8 cellular contexts compared by ENCODE assay signal in the genomic region with DNA sequence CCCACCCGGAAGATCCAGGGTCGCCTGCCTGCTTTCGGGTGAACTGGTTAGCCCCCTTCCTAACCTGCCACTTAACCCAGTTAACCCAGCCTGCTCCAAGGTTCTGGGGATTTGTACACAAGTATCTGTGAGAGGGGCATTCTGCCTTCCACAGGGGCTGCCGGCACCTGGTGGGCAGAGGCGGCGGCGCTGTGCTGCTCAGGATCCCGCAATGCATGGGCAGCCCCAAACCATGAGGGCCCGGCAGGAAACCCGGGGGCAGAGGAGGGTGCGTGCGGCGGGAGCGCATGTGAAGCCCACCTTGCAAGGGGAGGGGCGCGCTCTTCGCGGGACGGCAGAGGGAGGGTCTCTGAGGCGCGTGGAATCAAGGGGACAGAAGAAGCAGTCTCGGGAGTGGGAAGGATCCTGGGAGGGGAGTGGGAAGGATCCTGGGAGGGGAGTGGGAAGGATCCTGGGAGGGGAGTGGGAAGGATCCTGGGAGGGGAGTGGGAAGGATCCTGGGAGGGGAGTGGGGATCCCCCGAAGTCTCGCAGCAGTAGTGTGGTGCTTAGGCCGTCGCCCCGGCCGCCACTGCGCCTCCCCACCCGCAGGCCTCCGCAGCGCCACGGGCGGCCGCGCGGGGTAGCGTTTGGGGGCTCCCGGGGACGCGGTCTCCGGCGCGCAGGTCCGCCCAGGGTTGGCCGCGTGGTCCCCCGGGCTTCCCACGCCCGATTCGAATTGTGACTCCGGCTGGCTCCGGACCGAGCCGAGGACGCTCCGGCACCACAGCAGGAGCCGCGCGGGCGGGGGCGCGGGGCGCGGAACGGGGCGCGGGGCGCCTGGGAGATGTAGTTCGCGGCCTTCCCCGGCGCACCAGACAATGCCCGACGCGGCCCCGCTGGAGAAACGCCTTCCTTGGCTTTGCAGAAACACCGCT. TPM values are rescaled to one million over a fixed set of nuclear protein-coding genes. Genes with fewer than 3 reads are reported as not detected.
DNase-seq lines count a peak whose midpoint lies in the region; ATAC-seq and TF ChIP-seq lines count a peak whose summit lies in the region.

No MANE protein-coding gene starts in this region.

- H3K27me3 ChIP-seq in Karpas-422 (ENCODE audit: low read length), result no peaks in the 10 kb centered on the region

- peaks cover 17% of the 10 kb centered on the region for H4K20me1 ChIP-seq in Karpas-422 (ENCODE audit: insufficient read depth, low read depth, low read length)

- peak overlapping the region; percentile 65 for H3K9ac ChIP-seq in Karpas-422 (ENCODE audit: low read length)

- H3K27ac ChIP-seq in Karpas-422 (ENCODE audit: low read length), result no peak overlapping the region

- peak; percentile 87 for ATAC-seq in T-helper 17 cell
- no peak for ATAC-seq in GM18873 (IDR thresholded peaks at IDR 0.05; ENCODE audit: low FRiP score, unreplicated experiment)

- peaks cover 22% of the 10 kb centered on the region for H3K27me3 Mint-ChIP-seq in T-helper 17 cell

- H3K79me2 ChIP-seq in Karpas-422 (ENCODE audit: low read length), result peaks cover 3% of the 10 kb centered on the region; the same call in 1 of the 2 replicates

- H3K4me3 Mint-ChIP-seq in T-helper 17 cell, result peak overlapping the region; percentile 81

- H3K4me1 Mint-ChIP-seq in T-helper 17 cell, result peaks cover 4% of the 10 kb centered on the region

- peak; percentile 49 for TF ChIP-seq CTCF in astrocyte of the cerebellum (IDR thresholded peaks at IDR 0.05; ENCODE audit: low read depth, low read length, missing control alignments)

- H3K4me1 ChIP-seq in Karpas-422 (ENCODE audit: low read length), result peaks cover 21% of the 10 kb centered on the region

- in situ Hi-C loops in GM18951 (cut with MboI; ENCODE audit: low sequenced_read_pairs, unreplicated experiment) (no loop called here), astrocyte of the cerebellum (cut with HindIII; ENCODE audit: low sequenced_read_pairs) (no loop called here)

- H3K4me3 ChIP-seq in Karpas-422 (ENCODE audit: low read length) (peak overlapping the region; percentile 60; the same call in 1 of the 2 replicates), astrocyte of the cerebellum (ENCODE audit: low read depth, low read length) (peak overlapping the region; percentile 39)

- DNase-seq in AG08395 (ENCODE audit: low spot score), result peak; percentile 78
- DNase-seq in Karpas-422, result peak; percentile 84
- peak; percentile 49 to 58 (median 52) for DNase-seq in T-helper 17 cell
- DNase-seq in astrocyte of the cerebellum (ENCODE audit: low read depth), result peak; percentile 8
- peak in 45 of 51 donors; percentile 20 to 86 (median 69) for DNase-seq in hypothalamus (lab: John Stamatoyannopoulos, UW)
- peak; percentile 10 for DNase-seq in renal cortical epithelial cell (ENCODE audit: low read depth)

- H3K9me2 ChIP-seq in Karpas-422 (replicated peaks; ENCODE audit: insufficient read depth, low read length), result no peaks in the 10 kb centered on the region

- H3K4me2 ChIP-seq in Karpas-422 (ENCODE audit: low read depth, low read length, poor library complexity, severe bottlenecking), result peak overlapping the region; percentile 71

- peak overlapping the region; percentile 46; the same call in 1 of the 2 replicates for H2AFZ ChIP-seq in Karpas-422 (ENCODE audit: low read length)

- TF ChIP-seq POLR2A in GM18951 (IDR thresholded peaks at IDR 0.05; ENCODE audit: extremely low read depth, insufficient read depth, insufficient read length), result peak; percentile 35

- H3K36me3 ChIP-seq in Karpas-422 (ENCODE audit: insufficient read depth, low read length), result no peaks in the 10 kb centered on the region

- H3K9me3 ChIP-seq in Karpas-422 (ENCODE audit: low read length), result no peaks in the 10 kb centered on the region
- H3K9me3 ChIP-seq in T-helper 17 cell (ENCODE audit: control insufficient read depth, low read length, poor library complexity, severe bottlenecking), result no peaks in the 10 kb centered on the region

- H3K36me3 Mint-ChIP-seq in T-helper 17 cell (ENCODE audit: low read depth), result peaks cover 5% of the 10 kb centered on the region

- no peak overlapping the region for H3K27ac Mint-ChIP-seq in T-helper 17 cell

RNA-seq across cellular contexts. Expression of a gene that starts 4.9 kb away (rescaled TPM):
- total RNA-seq in Karpas-422 (2014; rRNA removed; shearing (Covaris generic); ENCODE audit: low replicate concordance), result 94.6 and 204 TPM in 2 replicates
- total RNA-seq in T-helper 17 cell, result 10 to 100 TPM; 99.0 to 99.7 TPM
- 14.6 and 47.3 TPM in 2 replicates for total RNA-seq in renal cortical epithelial cell

RNA-seq across cellular contexts. Expression of a gene that starts 16.4 kb away (rescaled TPM):
- 0.67 and 1.7 TPM in 2 replicates for total RNA-seq in Karpas-422 (2014; rRNA removed; shearing (Covaris generic); ENCODE audit: low replicate concordance)
- total RNA-seq in T-helper 17 cell (1 to 10 TPM in 1 of 2 donors, under 1 TPM in 1; 0.60 to 1.7 TPM), renal cortical epithelial cell (under 0.01 and 0.60 TPM in 2 replicates)

RNA-seq across cellular contexts. Expression of a gene that starts 59.9 kb away (rescaled TPM):
- 0.45 TPM in 1 of 2 replicates, not detected in the other for total RNA-seq in Karpas-422 (2014; rRNA removed; shearing (Covaris generic); ENCODE audit: low replicate concordance)
- 10 to 100 TPM; 51.6 to 58.8 TPM for total RNA-seq in T-helper 17 cell
- 76.6 and 206 TPM in 2 replicates for total RNA-seq in renal cortical epithelial cell

Comparison
In these comparisons a context has a peak if more than half of its experiments do, and no peak if none do; other contexts are left out.
1. DNase-seq: peak in every context shown above with its lines; median percentile 84 in Karpas-422; 78 in AG08395; 69 in hypothalamus; 52 in T-helper 17 cell; 10 in renal cortical epithelial cell; 8 in astrocyte of the cerebellum.
2. RNA of a gene that starts 59.9 kb away (total RNA-seq): 76.6 to 206 TPM in renal cortical epithelial cell and 51.6 to 58.8 TPM in T-helper 17 cell; 0.45 TPM in Karpas-422; every median in the first group is over 10 times any median in the second.